In the genomic region with DNA sequence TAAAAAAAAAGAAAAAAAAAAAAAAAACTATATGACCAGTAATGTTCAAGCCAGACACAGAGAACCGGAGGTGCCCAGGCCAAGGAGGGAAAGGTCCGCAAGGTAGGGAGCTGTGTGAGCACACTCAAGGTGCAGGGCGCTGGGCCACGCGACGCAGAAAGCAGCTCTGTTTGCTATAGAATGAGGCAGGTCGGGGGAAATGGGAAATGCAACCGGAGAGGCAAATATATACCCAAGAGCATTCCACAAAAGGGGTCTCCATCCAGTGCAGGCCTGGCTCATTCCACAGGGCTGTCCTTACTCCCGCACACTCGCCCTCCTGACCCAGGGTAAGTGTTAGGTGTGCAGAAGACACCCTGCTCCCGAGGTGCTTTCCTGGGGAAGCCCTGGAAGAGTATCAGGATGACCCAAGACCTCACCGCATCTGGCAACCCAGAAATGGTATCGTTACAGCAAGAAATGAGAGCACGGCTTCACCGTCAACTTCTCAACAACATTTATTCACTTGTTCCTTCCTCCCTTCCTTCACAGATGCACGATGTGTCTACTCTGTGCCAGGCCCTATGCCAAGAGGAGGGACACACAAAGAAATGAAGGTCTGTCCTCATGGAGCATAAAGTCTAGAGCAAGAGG, we compare ENCODE assay signal across 19 cellular contexts.
DNase-seq lines count a peak whose midpoint lies in the region; ATAC-seq, FAIRE-seq and TF ChIP-seq lines count a peak whose summit lies in the region.
"Had no signal": no experiment of that assay in that cellular context is flagged by ENCODE, and none has a peak within 500 bp of the region (broad histone marks: within the 10 kb centered on the region; RNA-seq: fewer than 3 reads in every experiment).

No MANE protein-coding gene starts in this region.

- H3K9me3 ChIP-seq in kidney (ENCODE audit: control insufficient read depth in 1 of 2, low read length in 2 of 2) (no peaks in the 10 kb centered on the region), body of pancreas (no peaks in the 10 kb centered on the region)
- H3K9me3 ChIP-seq: gastroesophageal sphincter, left ventricle myocardium inferior, mucosa of descending colon had no signal

- FAIRE-seq in kidney (lab: Jason Lieb, UNC): no peak
- FAIRE-seq: HepG2 had no signal

- H3K4me1 ChIP-seq in kidney (ENCODE audit: control insufficient read depth in 1 of 2, insufficient read depth in 1 of 2, low read depth in 1 of 2, low read length in 2 of 2): no peaks in the 10 kb centered on the region
- no peaks in the 10 kb centered on the region for H3K4me1 ChIP-seq in body of pancreas
- H3K4me1 ChIP-seq: left ventricle myocardium inferior had no signal

- no peaks in the 10 kb centered on the region for H3K27me3 ChIP-seq in body of pancreas
- H3K27me3 ChIP-seq: gastroesophageal sphincter had no signal

- no peak for TF ChIP-seq POLR2A in body of pancreas (IDR thresholded peaks at IDR 0.05)

- DNase-seq in stimulated activated CD4-positive, alpha-beta T cell treated with anti-CD3 and anti-CD28 coated beads, Interleukin-15, amount 100 ng/mL, for 24 hours: peak; percentile 32
- no peak for DNase-seq in stimulated activated CD4-positive, alpha-beta T cell treated with anti-CD3 and anti-CD28 coated beads, Interleukin-4, amount 100 ng/mL, for 24 hours
- peak; percentile 51 to 54 for DNase-seq in activated T-cell treated with anti-CD3 and anti-CD28 coated beads, Interleukin-2, amount 50 U/mL, for 48 hours
- DNase-seq in kidney (peak; percentile 32), NCI-H345 (lab: John Stamatoyannopoulos, UW) (no peak), body of pancreas (no peak), DMS53 treated with DMSO at 0.1 percent for 48 hours (lab: John Stamatoyannopoulos, UW; ENCODE audit: unreplicated experiment) (no peak)
- DNase-seq: COR-L47, dorsolateral prefrontal cortex, EL, left ventricle myocardium inferior, mucosa of descending colon, NCI-H146, NCI-H2171 treated with DMSO at 0.1 percent for 48 hours, NCI-H774, PC-9, right cardiac atrium had no signal

- TF ChIP-seq CTCF in kidney (IDR thresholded peaks at IDR 0.05; ENCODE audit: borderline replicate concordance, extremely low read depth, insufficient read depth) (no peak), body of pancreas (IDR thresholded peaks at IDR 0.05) (no peak)

- no peak overlapping the region for H3K27ac ChIP-seq in kidney (ENCODE audit: low read depth in 2 of 2, low read length in 2 of 2)
- H3K27ac ChIP-seq in body of pancreas: no peak overlapping the region
- H3K27ac ChIP-seq: dorsolateral prefrontal cortex, gastroesophageal sphincter, left ventricle myocardium inferior, PC-9 had no signal

- WGBS in body of pancreas, 2 donors: 86 to 90% methylated on average over 16 of the region's 16 CpGs

- intact Hi-C loops in kidney (cut with DNase I) (no loop called here), body of pancreas (cut with DNase I) (no loop called here)

- H3K9ac ChIP-seq in kidney (ENCODE audit: low read length in 2 of 2): no peak overlapping the region

- H3K4me3 ChIP-seq in kidney (ENCODE audit: low read length in 2 of 2) (no peak overlapping the region), body of pancreas (no peak overlapping the region)
- H3K4me3 ChIP-seq: dorsolateral prefrontal cortex, gastroesophageal sphincter, left ventricle myocardium inferior, mucosa of descending colon, PC-9 had no signal

- no peaks in the 10 kb centered on the region for H3K36me3 ChIP-seq in kidney (ENCODE audit: control insufficient read depth in 1 of 2, insufficient read depth in 2 of 2, low read length in 2 of 2)
- H3K36me3 ChIP-seq in body of pancreas (replicated peaks in 1 of 2; ENCODE audit: insufficient read depth in 1 of 2, low read depth in 2 of 2): no peaks in the 10 kb centered on the region
- H3K36me3 ChIP-seq: gastroesophageal sphincter, left ventricle myocardium inferior had no signal

- ATAC-seq in body of pancreas: no peak
- ATAC-seq: gastroesophageal sphincter, HepG2, mucosa of descending colon, right cardiac atrium had no signal

Comparison
In these comparisons a context has a peak if more than half of its experiments do, and no peak if none do; other contexts are left out.
1. DNase-seq: peak in stimulated activated CD4-positive, alpha-beta T cell treated with anti-CD3 and anti-CD28 coated beads, Interleukin-15, amount 100 ng/mL, for 24 hours (single experiment), activated T-cell treated with anti-CD3 and anti-CD28 coated beads, Interleukin-2, amount 50 U/mL, for 48 hours (2 of 2) and kidney (single experiment); none in stimulated activated CD4-positive, alpha-beta T cell treated with anti-CD3 and anti-CD28 coated beads, Interleukin-4, amount 100 ng/mL, for 24 hours (single experiment), NCI-H345 (single experiment), body of pancreas (0 of 4) and DMS53 treated with DMSO at 0.1 percent for 48 hours (single experiment).